In the genomic region with DNA sequence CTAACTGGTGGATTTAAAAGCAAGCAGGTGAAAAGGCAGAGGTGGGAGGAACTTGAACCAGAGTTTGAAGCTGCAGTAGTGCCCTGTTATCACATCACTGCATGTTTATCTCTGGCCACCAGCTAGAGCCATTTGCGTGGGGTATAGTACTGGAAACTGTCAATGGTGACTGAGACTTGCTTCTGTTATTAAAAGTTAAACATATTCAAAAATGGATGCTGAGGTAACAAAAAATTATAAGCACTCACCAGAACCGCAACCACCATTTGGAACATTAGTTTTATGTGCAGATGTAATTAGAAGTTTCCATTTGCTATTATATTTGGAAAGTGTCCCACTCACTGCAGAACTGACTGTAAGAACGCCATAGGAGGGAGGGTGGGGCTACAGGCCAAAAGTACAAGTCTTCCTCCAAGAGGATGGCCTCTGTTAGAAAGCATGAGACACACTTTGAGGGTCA, we compare ENCODE assay signal across 10 cellular contexts. TPM values are rescaled to one million over a fixed set of nuclear protein-coding genes. Genes with fewer than 3 reads are reported as not detected.
A peak's percentile ranks its signal among the peaks of the same experiment; 100 is the strongest.
DNase-seq lines count a peak whose midpoint lies in the region; ATAC-seq and TF ChIP-seq lines count a peak whose summit lies in the region.
"Had no signal": no experiment of that assay in that cellular context is flagged by ENCODE, and none has a peak within 500 bp of the region (broad histone marks: within the 10 kb centered on the region; RNA-seq: fewer than 3 reads in every experiment).

No MANE protein-coding gene starts in this region.

- H3K9me3 Mint-ChIP-seq in activated T-helper 17 cell treated with anti-CD3 and anti-CD28 coated beads, Interleukin-2, amount 50 U/mL, for 72 hours: no peaks in the 10 kb centered on the region

- H3K4me1 ChIP-seq in SK-N-SH (ENCODE audit: control insufficient read depth in 1 of 2, insufficient read depth in 2 of 2, low read depth in 1 of 2, low read length in 1 of 2) (peaks cover 19 to 21% of the 10 kb centered on the region in 2 experiments; a peak in 3 of 4 replicates), liver (ENCODE audit: control insufficient read depth in 4 of 4, insufficient read depth in 4 of 4, low read length in 3 of 4) (peaks cover 0 to 21% (median 10%) of the 10 kb centered on the region in 4 donors), tibial artery (peaks cover 0 to 33% (median 23%) of the 10 kb centered on the region in 4 donors)

- POLR2A ChIA-PET in SK-N-SH (lab: Yijun Ruan, JAX): interaction anchor here (0.7 kb wide), 1 partner anchor 37 kb away, joined by 3 read pairs; the partner anchor contains the start of gene C11orf91

- H3K4me2 ChIP-seq in SK-N-SH: peak overlapping the region; percentile 92

- WGBS in SK-N-SH (ENCODE audit: low lambda C conversion rate): 74% methylated on average over 3 of the region's 3 CpGs
- WGBS in liver: 76% methylated on average over 3 of the region's 3 CpGs

- H2AFZ ChIP-seq in SK-N-SH (ENCODE audit: low read depth): peak overlapping the region; percentile 83

- ATAC-seq in SK-N-SH treated with all-trans-retinoic acid at 6 μM for 48 hours (no peak), HG03045 (IDR thresholded peaks at IDR 0.05; ENCODE audit: unreplicated experiment) (no peak)
- no peak for ATAC-seq in activated T-helper 17 cell treated with anti-CD3 and anti-CD28 coated beads, Interleukin-2, amount 50 U/mL, for 72 hours (replicated peaks)
- ATAC-seq: activated CD8-positive, alpha-beta memory T cell treated with anti-CD3 and anti-CD28 coated beads, Interleukin-2, amount 10 ng/mL, durations not matched to agents 7 days and 5 days had no signal

- H3K27ac Mint-ChIP-seq in activated T-helper 17 cell treated with anti-CD3 and anti-CD28 coated beads, Interleukin-2, amount 50 U/mL, for 72 hours: no peak overlapping the region
- H3K27ac Mint-ChIP-seq: activated CD8-positive, alpha-beta memory T cell treated with anti-CD3 and anti-CD28 coated beads, Interleukin-2, amount 10 ng/mL, durations not matched to agents 7 days and 5 days had no signal

- peaks cover 29% of the 10 kb centered on the region for H4K20me1 ChIP-seq in SK-N-SH (ENCODE audit: insufficient read depth)

- peaks cover 46% of the 10 kb centered on the region for H3K79me2 ChIP-seq in SK-N-SH (ENCODE audit: insufficient read depth)

- H3F3A ChIP-seq in SK-N-SH (replicated peaks; ENCODE audit: insufficient read depth): peaks cover 14% of the 10 kb centered on the region

- H3K27me3 ChIP-seq in SK-N-SH (ENCODE audit: insufficient read depth) (no peaks in the 10 kb centered on the region), liver (ENCODE audit: control insufficient read depth in 4 of 4, insufficient read depth in 4 of 4, low read length in 3 of 4) (no peaks in the 10 kb centered on the region), tibial artery (no peaks in the 10 kb centered on the region)

- peaks cover 32% of the 10 kb centered on the region for H3K36me3 Mint-ChIP-seq in activated T-helper 17 cell treated with anti-CD3 and anti-CD28 coated beads, Interleukin-2, amount 50 U/mL, for 72 hours (ENCODE audit: low read depth)

- H3K27ac ChIP-seq in SK-N-SH (ENCODE audit: low read depth in 2 of 2, low read length in 1 of 2) (peak overlapping the region; percentile 91 to 94), liver (ENCODE audit: low read depth in 1 of 2, low read length in 2 of 2) (peak overlapping the region; percentile 94), tibial artery (peak overlapping the region; percentile 86 to 89)

- TF ChIP-seq EP300 in SK-N-SH (IDR thresholded peaks at IDR 0.05; ENCODE audit: borderline replicate concordance in 1 of 2, low read depth in 1 of 2, low read length in 1 of 2): no peak

- peaks cover 4 to 10% of the 10 kb centered on the region in 2 experiments for H3K36me3 ChIP-seq in SK-N-SH (replicated peaks in 1 of 2; ENCODE audit: control insufficient read depth in 1 of 2, insufficient read depth in 2 of 2, low read length in 1 of 2)
- H3K36me3 ChIP-seq in liver (ENCODE audit: control insufficient read depth in 4 of 4, insufficient read depth in 3 of 4, low read depth in 1 of 4, low read length in 3 of 4): no peaks in the 10 kb centered on the region
- peaks cover 0 to 15% (median 0%) of the 10 kb centered on the region in 3 donors for H3K36me3 ChIP-seq in tibial artery

- CTCF ChIA-PET in SK-N-SH (lab: Yijun Ruan, JAX): interaction anchor here (0.9 to 2.5 kb wide), 7 partner anchors 22 to 393 kb away, joined by 3 to 7 read pairs (median 3); no protein-coding TSS in a partner anchor

- peak overlapping the region; percentile 94 for H3K4me3 Mint-ChIP-seq in activated T-helper 17 cell treated with anti-CD3 and anti-CD28 coated beads, Interleukin-2, amount 50 U/mL, for 72 hours

- H3K9ac ChIP-seq in SK-N-SH: peak overlapping the region; percentile 95; the same call in 1 of the 2 replicates
- peak overlapping the region in 1 of 2 donors; percentile 21 for H3K9ac ChIP-seq in liver (ENCODE audit: low read depth in 1 of 2, low read length in 2 of 2)

- TF ChIP-seq CTCF in SK-N-SH (IDR thresholded peaks at IDR 0.05): no peak
- TF ChIP-seq CTCF in liver (IDR thresholded peaks at IDR 0.05; ENCODE audit: low read depth, low read length, missing input control): no peak
- no peak for TF ChIP-seq CTCF in tibial artery (IDR thresholded peaks at IDR 0.05)

- intact Hi-C loops in tibial artery (cut with DNase I; ENCODE audit: low total_unique reads): loop anchor here (5.0 kb wide), 2 partner anchors 35 to 375 kb away; partner anchors contain the start of gene C11orf91

- no peaks in the 10 kb centered on the region for H3K27me3 Mint-ChIP-seq in activated T-helper 17 cell treated with anti-CD3 and anti-CD28 coated beads, Interleukin-2, amount 50 U/mL, for 72 hours

- DNase-seq in SK-N-SH (no peak), tibial artery (no peak), SW480 (ENCODE audit: low spot score) (no peak)
- DNase-seq in stimulated activated CD4-positive, alpha-beta T cell treated with anti-CD3 and anti-CD28 coated beads, Interleukin-1b, Interleukin-23, amount 100 ng/mL, for 48 hours: no peak
- DNase-seq: activated CD8-positive, alpha-beta memory T cell treated with anti-CD3 and anti-CD28 coated beads, Interleukin-2, amount 10 ng/mL, durations not matched to agents 7 days and 5 days had no signal

- TF ChIP-seq RAD21 in SK-N-SH (IDR thresholded peaks at IDR 0.05; ENCODE audit: low read length): no peak
- TF ChIP-seq RAD21 in liver (IDR thresholded peaks at IDR 0.05): no peak

- H3K4me1 Mint-ChIP-seq in activated T-helper 17 cell treated with anti-CD3 and anti-CD28 coated beads, Interleukin-2, amount 50 U/mL, for 72 hours: peaks cover 25% of the 10 kb centered on the region

- H3K9me3 ChIP-seq in SK-N-SH: no peaks in the 10 kb centered on the region
- H3K9me3 ChIP-seq in liver (ENCODE audit: control insufficient read depth in 4 of 4, low read length in 3 of 4): no peaks in the 10 kb centered on the region
- no peaks in the 10 kb centered on the region for H3K9me3 ChIP-seq in tibial artery

- no peaks in the 10 kb centered on the region for H3K9me2 ChIP-seq in SK-N-SH

- H3K4me3 ChIP-seq in SK-N-SH (ENCODE audit: low read depth in 2 of 2, low read length in 1 of 2): peak overlapping the region in 1 of 2 experiments; percentile 91; a peak in 1 of 4 replicates
- no peak overlapping the region for H3K4me3 ChIP-seq in liver (ENCODE audit: low read depth in 1 of 3, low read length in 3 of 3)
- no peak overlapping the region for H3K4me3 ChIP-seq in tibial artery

TF ChIP-seq in SK-N-SH treated with all-trans-retinoic acid at 6 μM for 48 hours, 23 proteins besides CTCF, POLR2A, EP300 and RAD21 (continues in another document):
- TF ChIP-seq BACH2 (CRISPR knock-in tag; IDR thresholded peaks at IDR 0.05; ENCODE audit: borderline replicate concordance) (no peak), CREB5 (CRISPR knock-in tag; IDR thresholded peaks at IDR 0.05; ENCODE audit: low read depth) (no peak)

TF ChIP-seq in liver, 16 proteins besides CTCF, POLR2A, EP300 and RAD21 (continues in another document):
- TF ChIP-seq, protein P1, sequence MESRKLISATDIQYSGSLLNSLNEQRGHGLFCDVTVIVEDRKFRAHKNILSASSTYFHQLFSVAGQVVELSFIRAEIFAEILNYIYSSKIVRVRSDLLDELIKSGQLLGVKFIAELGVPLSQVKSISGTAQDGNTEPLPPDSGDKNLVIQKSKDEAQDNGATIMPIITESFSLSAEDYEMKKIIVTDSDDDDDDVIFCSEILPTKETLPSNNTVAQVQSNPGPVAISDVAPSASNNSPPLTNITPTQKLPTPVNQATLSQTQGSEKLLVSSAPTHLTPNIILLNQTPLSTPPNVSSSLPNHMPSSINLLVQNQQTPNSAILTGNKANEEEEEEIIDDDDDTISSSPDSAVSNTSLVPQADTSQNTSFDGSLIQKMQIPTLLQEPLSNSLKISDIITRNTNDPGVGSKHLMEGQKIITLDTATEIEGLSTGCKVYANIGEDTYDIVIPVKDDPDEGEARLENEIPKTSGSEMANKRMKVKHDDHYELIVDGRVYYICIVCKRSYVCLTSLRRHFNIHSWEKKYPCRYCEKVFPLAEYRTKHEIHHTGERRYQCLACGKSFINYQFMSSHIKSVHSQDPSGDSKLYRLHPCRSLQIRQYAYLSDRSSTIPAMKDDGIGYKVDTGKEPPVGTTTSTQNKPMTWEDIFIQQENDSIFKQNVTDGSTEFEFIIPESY (IDR thresholded peaks at IDR 0.05): no peak

RNA-seq across cellular contexts. Expression of gene CD59, which starts 1.2 kb away (rescaled TPM):
- polyA plus RNA-seq in SK-N-SH (2012; rRNA removed): 616 and 849 TPM in 2 replicates
- polyA plus RNA-seq in SK-N-SH (2012; cell fraction: cytosol; rRNA removed): 705 and 770 TPM in 2 replicates
- polyA plus RNA-seq in SK-N-SH (2012; cell fraction: nucleus; rRNA removed): 216 and 380 TPM in 2 replicates
- total RNA-seq in activated T-helper 17 cell treated with anti-CD3 and anti-CD28 coated beads, Interleukin-2, amount 50 U/mL, for 72 hours: 100 to 1,000 TPM in 1 of 2 donors, 10 to 100 TPM in 1; 78.1 to 147 TPM
- 10 to 100 TPM; 74.2 to 90.8 TPM for total RNA-seq in liver
- 100 to 1,000 TPM; 169 to 181 TPM for polyA plus RNA-seq in liver

RNA-seq across cellular contexts. Expression of gene C11orf91, which starts 36.8 kb away (rescaled TPM):
- polyA plus RNA-seq in SK-N-SH (2012; rRNA removed) (0.10 and 0.15 TPM in 2 replicates), liver (not detected)
- polyA plus RNA-seq in SK-N-SH (2012; cell fraction: cytosol; rRNA removed): 0.12 and 0.14 TPM in 2 replicates
- polyA plus RNA-seq in SK-N-SH (2012; cell fraction: nucleus; rRNA removed): 0.14 and 0.45 TPM in 2 replicates
- not detected for total RNA-seq in activated T-helper 17 cell treated with anti-CD3 and anti-CD28 coated beads, Interleukin-2, amount 50 U/mL, for 72 hours
- not detected for total RNA-seq in liver
- total RNA-seq: A172; activated CD8-positive, alpha-beta memory T cell treated with anti-CD3 and anti-CD28 coated beads, Interleukin-2, amount 10 ng/mL, durations not matched to agents 7 days and 5 days had no signal

RNA-seq across cellular contexts. Expression of gene FBXO3, which starts 36.9 kb away (rescaled TPM):
- polyA plus RNA-seq in SK-N-SH (2012; rRNA removed): 17.9 and 27.0 TPM in 2 replicates
- polyA plus RNA-seq in SK-N-SH (2012; cell fraction: cytosol; rRNA removed): 21.6 and 26.1 TPM in 2 replicates
- polyA plus RNA-seq in SK-N-SH (2012; cell fraction: nucleus; rRNA removed): 8.6 and 26.3 TPM in 2 replicates
- 10 to 100 TPM; 13.4 to 14.0 TPM for total RNA-seq in activated T-helper 17 cell treated with anti-CD3 and anti-CD28 coated beads, Interleukin-2, amount 50 U/mL, for 72 hours
- 10 to 100 TPM; 20.7 to 36.4 TPM for total RNA-seq in liver
- 10 to 100 TPM; 12.2 to 17.0 TPM for polyA plus RNA-seq in liver
